In the genomic region with DNA sequence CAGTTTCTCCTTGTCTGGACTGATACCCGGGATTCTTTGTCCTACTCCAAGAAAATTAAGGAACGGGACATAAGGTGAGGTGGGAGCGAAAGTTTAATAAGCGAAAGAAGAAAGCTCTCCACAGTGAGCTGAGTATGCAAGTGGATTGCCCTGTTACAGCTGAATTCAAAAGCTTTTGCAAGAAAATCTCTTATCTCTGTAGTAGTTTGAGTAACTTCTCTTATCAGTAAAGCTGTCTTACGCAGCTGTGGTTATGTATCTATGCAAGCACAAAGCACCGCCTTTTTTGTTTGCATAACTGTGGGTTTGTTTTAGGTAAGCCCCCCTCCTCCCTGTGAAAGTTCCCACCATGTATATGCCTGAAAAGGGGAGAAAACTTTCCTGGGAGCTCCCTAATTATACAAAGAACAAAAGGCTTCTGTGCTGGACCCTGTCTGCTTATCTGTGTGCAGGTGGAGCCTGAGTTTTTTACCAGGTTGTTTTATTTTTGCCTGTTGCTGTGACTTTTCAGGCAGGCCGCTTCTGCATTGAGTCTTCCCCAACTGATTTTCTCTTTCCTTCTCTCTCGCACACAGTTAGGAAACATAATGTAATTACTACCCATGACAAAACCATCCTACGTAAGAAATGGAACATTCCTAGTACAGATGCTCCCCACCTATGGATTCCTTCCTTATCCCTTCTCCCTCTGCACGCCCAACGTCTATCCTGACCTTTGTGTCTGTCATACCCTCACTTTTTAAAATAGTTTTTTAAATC, we compare ENCODE assay signal across 1 cellular context.
A peak's percentile ranks its signal among the peaks of the same experiment; 100 is the strongest.
TF ChIP-seq lines count a peak whose summit lies in the region.

No MANE protein-coding gene starts in this region.

TF ChIP-seq in K562, 482 proteins besides CTCF, POLR2A, EP300 and RAD21 (continued from another document):
- TF ChIP-seq, protein P1, sequence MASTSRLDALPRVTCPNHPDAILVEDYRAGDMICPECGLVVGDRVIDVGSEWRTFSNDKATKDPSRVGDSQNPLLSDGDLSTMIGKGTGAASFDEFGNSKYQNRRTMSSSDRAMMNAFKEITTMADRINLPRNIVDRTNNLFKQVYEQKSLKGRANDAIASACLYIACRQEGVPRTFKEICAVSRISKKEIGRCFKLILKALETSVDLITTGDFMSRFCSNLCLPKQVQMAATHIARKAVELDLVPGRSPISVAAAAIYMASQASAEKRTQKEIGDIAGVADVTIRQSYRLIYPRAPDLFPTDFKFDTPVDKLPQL (IDR thresholded peaks at IDR 0.05; ENCODE audit: extremely low read depth, insufficient read length): no peak
- no peak for TF ChIP-seq HOXB6 (CRISPR knock-in tag; IDR thresholded peaks at IDR 0.05; ENCODE audit: borderline replicate concordance)
- no peak for TF ChIP-seq ZNF324 (CRISPR knock-in tag; IDR thresholded peaks at IDR 0.05)
- TF ChIP-seq RBM17 (IDR thresholded peaks at IDR 0.05; ENCODE audit: borderline replicate concordance, low read depth, low read length): no peak
- peak; percentile 71 for TF ChIP-seq FOSL1 (tag; conservative IDR thresholded peaks at IDR 0.05)
- TF ChIP-seq CEBPG (CRISPR knock-in tag; IDR thresholded peaks at IDR 0.05): no peak
- peak; percentile 76 to 85 for TF ChIP-seq CEBPG (tag; conservative IDR thresholded peaks at IDR 0.05 in 1 of 2, IDR thresholded peaks at IDR 0.05 in 1 of 2)
- TF ChIP-seq RFX5 (IDR thresholded peaks at IDR 0.05; ENCODE audit: low read depth, low read length): no peak
- TF ChIP-seq MAX (CRISPR knock-in tag; IDR thresholded peaks at IDR 0.05): no peak
- 0 out of 2 replicates have a peak, but pooled peaks have one; percentile 42 for TF ChIP-seq ZNF589 (CRISPR knock-in tag; IDR thresholded peaks at IDR 0.05; ENCODE audit: low read depth)
- TF ChIP-seq CREB3L1 (IDR thresholded peaks at IDR 0.05; ENCODE audit: borderline replicate concordance, low read depth): no peak
- peak; percentile 78 to 88 for TF ChIP-seq TRIM24 (IDR thresholded peaks at IDR 0.05)
- peak; percentile 72 for TF ChIP-seq HES1 (IDR thresholded peaks at IDR 0.05; ENCODE audit: low read depth)
- no peak; a peak in 1 of 4 replicates for TF ChIP-seq HDAC1 (IDR thresholded peaks at IDR 0.05)
- TF ChIP-seq LARP7 (IDR thresholded peaks at IDR 0.05): no peak
- TF ChIP-seq SRSF7 (optimal IDR thresholded peaks at IDR 0.05; ENCODE audit: low read depth, low read length): no peak
- no peak for TF ChIP-seq ZNF282 (CRISPR knock-in tag; IDR thresholded peaks at IDR 0.05)
- TF ChIP-seq ZNF184 (CRISPR knock-in tag; IDR thresholded peaks at IDR 0.05): no peak
- no peak for TF ChIP-seq PYGO2 (tag; IDR thresholded peaks at IDR 0.05)
- 0 out of 2 replicates have a peak, but pooled peaks have one; percentile 33 for TF ChIP-seq BCL6 (CRISPR knock-in tag; IDR thresholded peaks at IDR 0.05)
- no peak for TF ChIP-seq ZNF511 (CRISPR knock-in tag; IDR thresholded peaks at IDR 0.05)
- TF ChIP-seq CAMTA2 (CRISPR knock-in tag; conservative IDR thresholded peaks at IDR 0.05): no peak
- TF ChIP-seq HIVEP1 (CRISPR knock-in tag; IDR thresholded peaks at IDR 0.05): no peak
- TF ChIP-seq RAD51 (IDR thresholded peaks at IDR 0.05; ENCODE audit: borderline replicate concordance, low read depth): no peak
- TF ChIP-seq MTF1 (CRISPR knock-in tag; IDR thresholded peaks at IDR 0.05; ENCODE audit: borderline replicate concordance): no peak
- TF ChIP-seq BRD4 (IDR thresholded peaks at IDR 0.05): no peak
- TF ChIP-seq CBFB (CRISPR knock-in tag; IDR thresholded peaks at IDR 0.05): no peak
TF ChIP-seq in K562: peak in this region for 71.
